25 cellular contexts compared by ENCODE assay signal in the genomic region with DNA sequence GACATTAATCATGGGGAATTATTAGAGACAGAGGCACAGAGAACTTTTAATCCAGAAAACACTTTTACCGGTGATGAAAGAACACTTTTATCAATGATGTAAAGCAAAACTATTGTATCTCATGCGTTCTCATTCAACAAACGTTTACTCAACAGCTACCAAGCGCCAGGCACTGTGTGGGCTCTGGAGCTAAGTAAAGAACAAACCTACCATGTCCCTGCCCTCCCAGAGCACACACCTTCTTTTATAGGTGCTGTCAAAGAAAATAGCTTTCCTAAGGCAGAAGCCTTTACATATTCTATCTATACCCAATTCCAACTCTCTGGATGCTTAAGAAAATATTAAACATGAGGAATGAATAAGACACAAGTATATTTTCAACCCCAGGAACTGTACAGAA.
"Had no signal": no experiment of that assay in that cellular context is flagged by ENCODE, and none has a peak within 500 bp of the region (broad histone marks: within the 10 kb centered on the region; RNA-seq: fewer than 3 reads in every experiment).

No MANE protein-coding gene starts in this region.

- H3K4me3 Mint-ChIP-seq: activated CD4-positive, alpha-beta T cell treated with anti-CD3 and anti-CD28 coated beads, Interleukin-2, amount 10 ng/mL, durations not matched to agents 7 days and 5 days; activated CD8-positive, alpha-beta memory T cell treated with anti-CD3 and anti-CD28 coated beads, Interleukin-2, amount 10 ng/mL, durations not matched to agents 7 days and 5 days; activated CD8-positive, alpha-beta T cell treated with anti-CD3 and anti-CD28 coated beads for 36 hours; activated naive CD4-positive, alpha-beta T cell treated with anti-CD3 and anti-CD28 coated beads, Interleukin-2, amount 50 U/mL, for 24 hours; mesothelial cell of epicardium; nephron had no signal

- H3K4me3 ChIP-seq: body of pancreas, cardiac muscle cell, left ventricle myocardium inferior, ovary, prostate gland, right atrium auricular region, stomach, suprapubic skin, tibial nerve had no signal

- H3K4me1 ChIP-seq: prostate gland had no signal

- H3K27me3 ChIP-seq: body of pancreas, cardiac muscle cell, neutrophil, ovary, right atrium auricular region, stomach, suprapubic skin, tibial nerve had no signal

- ATAC-seq: activated CD8-positive, alpha-beta memory T cell treated with anti-CD3 and anti-CD28 coated beads, Interleukin-2, amount 10 ng/mL, durations not matched to agents 7 days and 5 days; body of pancreas; esophagus mucosa had no signal

- H3K9me3 ChIP-seq: body of pancreas, left ventricle myocardium inferior, neutrophil, ovary, prostate gland, right atrium auricular region, stomach, suprapubic skin, tibial nerve had no signal

- DNase-seq: activated CD4-positive, alpha-beta T cell treated with anti-CD3 and anti-CD28 coated beads, Interleukin-2, amount 10 ng/mL, durations not matched to agents 7 days and 5 days; activated CD8-positive, alpha-beta memory T cell treated with anti-CD3 and anti-CD28 coated beads, Interleukin-2, amount 10 ng/mL, durations not matched to agents 7 days and 5 days; activated CD8-positive, alpha-beta T cell treated with anti-CD3 and anti-CD28 coated beads for 36 hours; activated gamma-delta T cell treated with Interleukin-2 at 50 U/mL for 16 hours; activated T-cell treated with anti-CD3 and anti-CD28 coated beads, Interleukin-2, amount 50 U/mL, for 1 hour; anterior cingulate cortex; body of pancreas; effector CD4-positive, alpha-beta T cell; foreskin melanocyte; kidney glomerular epithelial cell; left ventricle myocardium inferior; ovary; stimulated activated CD4-positive, alpha-beta T cell treated with anti-CD3 and anti-CD28 coated beads, Interleukin-4, amount 100 ng/mL, for 24 hours; stomach; T-helper 2 cell had no signal

- H3K27me3 Mint-ChIP-seq: activated CD4-positive, alpha-beta T cell treated with anti-CD3 and anti-CD28 coated beads, Interleukin-2, amount 10 ng/mL, durations not matched to agents 7 days and 5 days; activated CD8-positive, alpha-beta memory T cell treated with anti-CD3 and anti-CD28 coated beads, Interleukin-2, amount 10 ng/mL, durations not matched to agents 7 days and 5 days; activated CD8-positive, alpha-beta T cell treated with anti-CD3 and anti-CD28 coated beads for 36 hours; activated naive CD4-positive, alpha-beta T cell treated with anti-CD3 and anti-CD28 coated beads, Interleukin-2, amount 50 U/mL, for 24 hours had no signal

- H3K27ac Mint-ChIP-seq: activated naive CD4-positive, alpha-beta T cell treated with anti-CD3 and anti-CD28 coated beads, Interleukin-2, amount 50 U/mL, for 24 hours; mesothelial cell of epicardium; nephron had no signal

- H3K9me3 Mint-ChIP-seq: activated CD8-positive, alpha-beta T cell treated with anti-CD3 and anti-CD28 coated beads for 36 hours; activated naive CD4-positive, alpha-beta T cell treated with anti-CD3 and anti-CD28 coated beads, Interleukin-2, amount 50 U/mL, for 24 hours; mesothelial cell of epicardium; nephron had no signal

- H3K27ac ChIP-seq: body of pancreas, cardiac muscle cell, left ventricle myocardium inferior, neutrophil, ovary, prostate gland, right atrium auricular region, stomach, suprapubic skin, tibial nerve had no signal

- H3K4me1 Mint-ChIP-seq: mesothelial cell of epicardium had no signal

- H3K36me3 ChIP-seq: ovary, prostate gland, right atrium auricular region had no signal
